Comparison of ENCODE assay signal across 12 cellular contexts in the genomic region with DNA sequence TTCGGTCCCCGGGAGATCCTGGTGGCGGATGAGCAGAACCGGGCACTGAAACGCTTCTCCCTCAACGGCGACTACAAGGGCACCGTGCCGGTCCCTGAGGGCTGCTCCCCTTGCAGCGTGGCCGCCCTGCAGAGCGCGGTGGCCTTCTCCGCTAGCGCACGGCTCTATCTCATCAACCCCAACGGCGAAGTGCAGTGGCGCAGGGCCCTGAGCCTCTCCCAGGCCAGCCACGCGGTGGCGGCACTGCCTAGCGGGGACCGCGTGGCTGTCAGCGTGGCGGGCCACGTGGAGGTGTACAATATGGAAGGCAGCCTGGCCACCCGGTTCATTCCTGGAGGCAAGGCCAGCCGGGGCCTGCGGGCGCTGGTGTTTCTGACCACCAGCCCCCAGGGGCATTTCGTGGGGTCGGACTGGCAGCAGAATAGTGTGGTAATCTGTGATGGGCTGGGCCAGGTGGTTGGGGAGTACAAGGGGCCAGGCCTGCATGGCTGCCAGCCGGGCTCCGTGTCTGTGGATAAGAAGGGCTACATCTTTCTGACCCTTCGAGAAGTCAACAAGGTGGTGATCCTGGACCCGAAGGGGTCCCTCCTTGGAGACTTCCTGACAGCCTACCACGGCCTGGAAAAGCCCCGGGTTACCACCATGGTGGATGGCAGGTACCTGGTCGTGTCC.
"Had no signal": no experiment of that assay in that cellular context is flagged by ENCODE, and none has a peak within 500 bp of the region (broad histone marks: within the 10 kb centered on the region; RNA-seq: fewer than 3 reads in every experiment).

No MANE protein-coding gene starts in this region.

- H3K4me2 ChIP-seq: neural progenitor cell had no signal

- H2AFZ ChIP-seq: neural progenitor cell had no signal

- H3K27me3 ChIP-seq: neural progenitor cell, tibial nerve, vagina had no signal

- H3K27ac ChIP-seq: neural progenitor cell, skin epidermis, tibial nerve, vagina had no signal

- H3K9me3 ChIP-seq: tibial nerve, vagina had no signal

- H3K27ac Mint-ChIP-seq: neural progenitor cell had no signal

- H3K4me3 ChIP-seq: neural progenitor cell, skin epidermis, tibial nerve, vagina had no signal

- H3K36me3 ChIP-seq: neural progenitor cell had no signal

- H3K9ac ChIP-seq: neural progenitor cell had no signal

- DNase-seq: activated CD4-positive, alpha-beta T cell treated with anti-CD3 and anti-CD28 coated beads for 1 hour; activated CD8-positive, alpha-beta memory T cell treated with anti-CD3 and anti-CD28 coated beads for 24 hours; activated gamma-delta T cell; activated T-cell treated with anti-CD3 and anti-CD28 coated beads for 4 hours; caudate nucleus; retina; SW 1271; T-helper 9 cell had no signal
